ENCODE assay signal across 33 cellular contexts in the genomic region with DNA sequence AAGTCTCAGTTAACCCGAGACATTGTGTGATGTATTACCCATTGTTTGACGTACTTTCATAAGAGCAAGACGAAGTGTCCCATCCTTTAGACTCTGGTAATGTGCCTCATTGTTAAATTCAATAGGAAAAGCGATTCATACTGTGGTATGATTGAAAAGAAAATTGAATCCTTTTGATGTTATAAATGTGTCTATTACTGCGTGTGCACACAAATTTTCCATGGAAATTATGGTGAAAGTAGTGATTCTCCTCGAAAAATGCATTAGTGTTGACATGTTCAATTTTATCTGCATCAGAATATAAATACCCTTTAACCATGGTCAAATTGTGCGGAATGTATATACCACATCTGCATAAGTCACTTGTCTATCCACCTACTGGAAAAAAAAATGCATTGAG.
"Had no signal": no experiment of that assay in that cellular context is flagged by ENCODE, and none has a peak within 500 bp of the region (broad histone marks: within the 10 kb centered on the region; RNA-seq: fewer than 3 reads in every experiment).

No MANE protein-coding gene starts in this region.

- H3K27ac ChIP-seq: KMS-11 had no signal

- H3K9ac ChIP-seq: KMS-11 had no signal

- H3K4me2 ChIP-seq: KMS-11 had no signal

- DNase-seq: Karpas-422, Kasumi-1, KG1, MG63, MM.1S, MV-4-11, NCI-H1048, NCI-H1092, NCI-H1092 treated with DMSO at 0.1 percent for 48 hours, NCI-H1105, NCI-H1105 treated with DMSO at 0.1 percent for 48 hours, NCI-H1417, NCI-H1417 treated with DMSO at 0.1 percent for 48 hours, NCI-H1436, NCI-H1436 treated with DMSO at 0.1 percent for 48 hours, NCI-H146, NCI-H1694, NCI-H1694 treated with DMSO at 0.1 percent for 48 hours, NCI-H187, NCI-H187 treated with DMSO at 0.1 percent for 48 hours, NCI-H2029, NCI-H2029 treated with DMSO at 0.1 percent for 48 hours, NCI-H2081, NCI-H2081 treated with DMSO at 0.1 percent for 48 hours, NCI-H2107, NCI-H2171, NCI-H2171 treated with DMSO at 0.1 percent for 48 hours, NCI-H2227 treated with DMSO at 0.1 percent for 48 hours, NCI-H226, NCI-H345, NCI-H446, NCI-H446 treated with DMSO at 0.1 percent for 48 hours had no signal

- H3K4me3 ChIP-seq: MG63 had no signal

- H3K9me3 ChIP-seq: MG63 had no signal

- H3K27me3 ChIP-seq: MG63 had no signal

- H3K36me3 ChIP-seq: MG63 had no signal
